Comparison of ENCODE assay signal across 1 cellular context in the genomic region with DNA sequence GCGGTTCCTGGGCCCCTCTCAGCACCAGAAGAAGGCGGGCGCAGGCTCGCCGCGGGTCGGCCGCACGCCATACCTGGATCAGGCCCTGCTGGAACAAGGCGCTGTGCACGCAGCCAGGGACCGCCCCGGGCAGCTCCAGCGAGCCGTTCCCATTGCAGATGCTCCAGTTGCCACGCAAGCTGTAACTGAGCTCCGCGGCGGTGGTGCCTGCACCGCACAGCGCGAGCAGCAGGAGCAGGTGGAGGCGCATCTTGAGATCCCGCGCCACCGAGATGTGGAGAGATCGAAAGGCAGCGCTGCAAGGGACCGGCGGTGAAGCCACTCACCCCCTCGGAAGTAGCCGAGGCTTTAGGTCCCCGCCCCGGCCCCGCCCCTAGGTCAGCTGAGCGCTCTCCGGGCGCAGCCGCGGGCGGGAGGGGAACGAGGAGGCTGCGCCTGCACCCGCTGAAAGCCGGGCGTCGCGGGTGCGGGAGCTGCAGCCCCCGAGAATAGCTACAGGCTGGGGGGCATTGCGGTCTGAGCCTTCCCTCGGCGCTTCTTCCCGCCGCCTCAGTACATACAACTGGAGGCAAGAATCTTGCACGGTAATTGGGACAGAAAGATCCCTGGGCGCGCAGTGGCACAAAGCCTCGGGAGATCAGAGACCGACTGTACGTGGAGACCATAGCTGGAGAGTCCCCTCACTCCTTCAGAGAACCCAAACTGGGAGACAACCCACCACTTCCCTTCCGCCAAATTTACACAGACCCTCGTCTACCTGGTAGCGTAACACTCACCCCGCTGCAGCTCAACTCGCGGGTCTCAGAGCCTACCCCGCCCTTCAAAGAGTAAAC.
TF ChIP-seq lines count a peak whose summit lies in the region.

A gene (minus strand): TSS at position 324 of the 833 bp plus-strand sequence. CDS start 74 bp downstream, at position 250.

TF ChIP-seq in HepG2, 621 proteins besides CTCF, POLR2A, EP300 and RAD21 (continued from another document and continues in another):
- 0 out of 2 replicates have a peak, but pooled peaks have one; percentile 58 for TF ChIP-seq AKAP8 (CRISPR knock-in tag; IDR thresholded peaks at IDR 0.05)
- no peak for TF ChIP-seq GTF2F1 (IDR thresholded peaks at IDR 0.05; ENCODE audit: low read length)
- TF ChIP-seq, protein P1, sequence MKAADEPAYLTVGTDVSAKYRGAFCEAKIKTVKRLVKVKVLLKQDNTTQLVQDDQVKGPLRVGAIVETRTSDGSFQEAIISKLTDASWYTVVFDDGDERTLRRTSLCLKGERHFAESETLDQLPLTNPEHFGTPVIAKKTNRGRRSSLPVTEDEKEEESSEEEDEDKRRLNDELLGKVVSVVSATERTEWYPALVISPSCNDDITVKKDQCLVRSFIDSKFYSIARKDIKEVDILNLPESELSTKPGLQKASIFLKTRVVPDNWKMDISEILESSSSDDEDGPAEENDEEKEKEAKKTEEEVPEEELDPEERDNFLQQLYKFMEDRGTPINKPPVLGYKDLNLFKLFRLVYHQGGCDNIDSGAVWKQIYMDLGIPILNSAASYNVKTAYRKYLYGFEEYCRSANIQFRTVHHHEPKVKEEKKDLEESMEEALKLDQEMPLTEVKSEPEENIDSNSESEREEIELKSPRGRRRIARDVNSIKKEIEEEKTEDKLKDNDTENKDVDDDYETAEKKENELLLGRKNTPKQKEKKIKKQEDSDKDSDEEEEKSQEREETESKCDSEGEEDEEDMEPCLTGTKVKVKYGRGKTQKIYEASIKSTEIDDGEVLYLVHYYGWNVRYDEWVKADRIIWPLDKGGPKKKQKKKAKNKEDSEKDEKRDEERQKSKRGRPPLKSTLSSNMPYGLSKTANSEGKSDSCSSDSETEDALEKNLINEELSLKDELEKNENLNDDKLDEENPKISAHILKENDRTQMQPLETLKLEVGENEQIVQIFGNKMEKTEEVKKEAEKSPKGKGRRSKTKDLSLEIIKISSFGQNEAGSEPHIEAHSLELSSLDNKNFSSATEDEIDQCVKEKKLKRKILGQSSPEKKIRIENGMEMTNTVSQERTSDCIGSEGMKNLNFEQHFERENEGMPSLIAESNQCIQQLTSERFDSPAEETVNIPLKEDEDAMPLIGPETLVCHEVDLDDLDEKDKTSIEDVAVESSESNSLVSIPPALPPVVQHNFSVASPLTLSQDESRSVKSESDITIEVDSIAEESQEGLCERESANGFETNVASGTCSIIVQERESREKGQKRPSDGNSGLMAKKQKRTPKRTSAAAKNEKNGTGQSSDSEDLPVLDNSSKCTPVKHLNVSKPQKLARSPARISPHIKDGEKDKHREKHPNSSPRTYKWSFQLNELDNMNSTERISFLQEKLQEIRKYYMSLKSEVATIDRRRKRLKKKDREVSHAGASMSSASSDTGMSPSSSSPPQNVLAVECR (CRISPR knock-in tag; IDR thresholded peaks at IDR 0.05; ENCODE audit: borderline replicate concordance), result peak; percentile 88; the same call in 1 of the 2 replicates
- TF ChIP-seq ZNF879 (CRISPR knock-in tag; IDR thresholded peaks at IDR 0.05), result no peak; the same call in 1 of the 2 replicates
- peak; percentile 25; the same call in 1 of the 2 replicates for TF ChIP-seq ZNF761 (CRISPR knock-in tag; conservative IDR thresholded peaks at IDR 0.05)
- 0 out of 2 replicates have a peak, but pooled peaks have one; percentile 60 for TF ChIP-seq FIP1L1 (IDR thresholded peaks at IDR 0.05; ENCODE audit: borderline replicate concordance, insufficient read depth, low read depth, low read length)
- TF ChIP-seq AHR (CRISPR knock-in tag; IDR thresholded peaks at IDR 0.05), result peak; percentile 75; the same call in 1 of the 2 replicates
- TF ChIP-seq, protein P2, sequence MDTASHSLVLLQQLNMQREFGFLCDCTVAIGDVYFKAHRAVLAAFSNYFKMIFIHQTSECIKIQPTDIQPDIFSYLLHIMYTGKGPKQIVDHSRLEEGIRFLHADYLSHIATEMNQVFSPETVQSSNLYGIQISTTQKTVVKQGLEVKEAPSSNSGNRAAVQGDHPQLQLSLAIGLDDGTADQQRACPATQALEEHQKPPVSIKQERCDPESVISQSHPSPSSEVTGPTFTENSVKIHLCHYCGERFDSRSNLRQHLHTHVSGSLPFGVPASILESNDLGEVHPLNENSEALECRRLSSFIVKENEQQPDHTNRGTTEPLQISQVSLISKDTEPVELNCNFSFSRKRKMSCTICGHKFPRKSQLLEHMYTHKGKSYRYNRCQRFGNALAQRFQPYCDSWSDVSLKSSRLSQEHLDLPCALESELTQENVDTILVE (CRISPR knock-in tag; IDR thresholded peaks at IDR 0.05), result no peak; the same call in 1 of the 2 replicates
- TF ChIP-seq, protein P3, sequence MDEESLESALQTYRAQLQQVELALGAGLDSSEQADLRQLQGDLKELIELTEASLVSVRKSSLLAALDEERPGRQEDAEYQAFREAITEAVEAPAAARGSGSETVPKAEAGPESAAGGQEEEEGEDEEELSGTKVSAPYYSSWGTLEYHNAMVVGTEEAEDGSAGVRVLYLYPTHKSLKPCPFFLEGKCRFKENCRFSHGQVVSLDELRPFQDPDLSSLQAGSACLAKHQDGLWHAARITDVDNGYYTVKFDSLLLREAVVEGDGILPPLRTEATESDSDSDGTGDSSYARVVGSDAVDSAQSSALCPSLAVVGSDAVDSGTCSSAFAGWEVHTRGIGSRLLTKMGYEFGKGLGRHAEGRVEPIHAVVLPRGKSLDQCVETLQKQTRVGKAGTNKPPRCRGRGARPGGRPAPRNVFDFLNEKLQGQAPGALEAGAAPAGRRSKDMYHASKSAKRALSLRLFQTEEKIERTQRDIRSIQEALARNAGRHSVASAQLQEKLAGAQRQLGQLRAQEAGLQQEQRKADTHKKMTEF (CRISPR knock-in tag; IDR thresholded peaks at IDR 0.05), result peak; percentile 70
- peak; percentile 45; the same call in 1 of the 2 replicates for TF ChIP-seq SPEN (CRISPR knock-in tag; IDR thresholded peaks at IDR 0.05; ENCODE audit: low read depth)
- TF ChIP-seq, protein P4, sequence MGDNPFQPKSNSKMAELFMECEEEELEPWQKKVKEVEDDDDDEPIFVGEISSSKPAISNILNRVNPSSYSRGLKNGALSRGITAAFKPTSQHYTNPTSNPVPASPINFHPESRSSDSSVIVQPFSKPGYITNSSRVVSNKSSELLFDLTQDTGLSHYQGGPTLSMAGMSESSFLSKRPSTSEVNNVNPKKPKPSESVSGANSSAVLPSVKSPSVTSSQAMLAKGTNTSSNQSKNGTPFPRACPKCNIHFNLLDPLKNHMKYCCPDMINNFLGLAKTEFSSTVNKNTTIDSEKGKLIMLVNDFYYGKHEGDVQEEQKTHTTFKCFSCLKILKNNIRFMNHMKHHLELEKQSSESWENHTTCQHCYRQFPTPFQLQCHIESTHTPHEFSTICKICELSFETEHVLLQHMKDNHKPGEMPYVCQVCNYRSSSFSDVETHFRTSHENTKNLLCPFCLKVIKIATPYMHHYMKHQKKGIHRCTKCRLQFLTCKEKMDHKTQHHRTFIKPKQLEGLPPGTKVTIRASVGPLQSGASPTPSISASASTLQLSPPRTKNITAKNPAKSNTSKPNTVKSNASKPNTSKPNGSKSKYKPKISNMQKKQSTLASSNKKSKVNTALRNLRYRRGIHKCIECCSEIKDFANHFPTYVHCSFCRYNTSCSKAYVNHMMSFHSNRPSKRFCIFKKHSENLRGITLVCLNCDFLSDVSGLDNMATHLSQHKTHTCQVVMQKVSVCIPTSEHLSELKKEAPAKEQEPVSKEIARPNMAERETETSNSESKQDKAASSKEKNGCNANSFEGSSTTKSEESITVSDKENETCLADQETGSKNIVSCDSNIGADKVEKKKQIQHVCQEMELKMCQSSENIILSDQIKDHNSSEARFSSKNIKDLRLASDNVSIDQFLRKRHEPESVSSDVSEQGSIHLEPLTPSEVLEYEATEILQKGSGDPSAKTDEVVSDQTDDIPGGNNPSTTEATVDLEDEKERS (CRISPR knock-in tag; IDR thresholded peaks at IDR 0.05), result no peak; the same call in 1 of the 2 replicates
- peak; percentile 69 for TF ChIP-seq ZNF747 (CRISPR knock-in tag; IDR thresholded peaks at IDR 0.05; ENCODE audit: borderline replicate concordance)
- TF ChIP-seq ZNF367 (CRISPR knock-in tag; IDR thresholded peaks at IDR 0.05; ENCODE audit: borderline replicate concordance), result no peak
- TF ChIP-seq SRY (CRISPR knock-in tag; IDR thresholded peaks at IDR 0.05), result no peak
- peak; percentile 71 for TF ChIP-seq REPIN1 (CRISPR knock-in tag; IDR thresholded peaks at IDR 0.05; ENCODE audit: borderline replicate concordance, low read depth)
- TF ChIP-seq, protein P5, sequence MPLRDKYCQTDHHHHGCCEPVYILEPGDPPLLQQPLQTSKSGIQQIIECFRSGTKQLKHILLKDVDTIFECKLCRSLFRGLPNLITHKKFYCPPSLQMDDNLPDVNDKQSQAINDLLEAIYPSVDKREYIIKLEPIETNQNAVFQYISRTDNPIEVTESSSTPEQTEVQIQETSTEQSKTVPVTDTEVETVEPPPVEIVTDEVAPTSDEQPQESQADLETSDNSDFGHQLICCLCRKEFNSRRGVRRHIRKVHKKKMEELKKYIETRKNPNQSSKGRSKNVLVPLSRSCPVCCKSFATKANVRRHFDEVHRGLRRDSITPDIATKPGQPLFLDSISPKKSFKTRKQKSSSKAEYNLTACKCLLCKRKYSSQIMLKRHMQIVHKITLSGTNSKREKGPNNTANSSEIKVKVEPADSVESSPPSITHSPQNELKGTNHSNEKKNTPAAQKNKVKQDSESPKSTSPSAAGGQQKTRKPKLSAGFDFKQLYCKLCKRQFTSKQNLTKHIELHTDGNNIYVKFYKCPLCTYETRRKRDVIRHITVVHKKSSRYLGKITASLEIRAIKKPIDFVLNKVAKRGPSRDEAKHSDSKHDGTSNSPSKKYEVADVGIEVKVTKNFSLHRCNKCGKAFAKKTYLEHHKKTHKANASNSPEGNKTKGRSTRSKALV (CRISPR knock-in tag; IDR thresholded peaks at IDR 0.05), result peak; percentile 87; the same call in 1 of the 2 replicates
- TF ChIP-seq RFXAP (CRISPR knock-in tag; IDR thresholded peaks at IDR 0.05; ENCODE audit: borderline replicate concordance), result peak; percentile 53; the same call in 1 of the 2 replicates
- TF ChIP-seq PHF5A (CRISPR knock-in tag; IDR thresholded peaks at IDR 0.05; ENCODE audit: low read depth, unreplicated experiment), result peak; percentile 38
- TF ChIP-seq ZNF766 (CRISPR knock-in tag; IDR thresholded peaks at IDR 0.05; ENCODE audit: borderline replicate concordance), result peak; percentile 76; the same call in 1 of the 2 replicates
- TF ChIP-seq HOXD1 (CRISPR knock-in tag; IDR thresholded peaks at IDR 0.05), result peak; percentile 14; the same call in 1 of the 2 replicates
- TF ChIP-seq, protein P6, sequence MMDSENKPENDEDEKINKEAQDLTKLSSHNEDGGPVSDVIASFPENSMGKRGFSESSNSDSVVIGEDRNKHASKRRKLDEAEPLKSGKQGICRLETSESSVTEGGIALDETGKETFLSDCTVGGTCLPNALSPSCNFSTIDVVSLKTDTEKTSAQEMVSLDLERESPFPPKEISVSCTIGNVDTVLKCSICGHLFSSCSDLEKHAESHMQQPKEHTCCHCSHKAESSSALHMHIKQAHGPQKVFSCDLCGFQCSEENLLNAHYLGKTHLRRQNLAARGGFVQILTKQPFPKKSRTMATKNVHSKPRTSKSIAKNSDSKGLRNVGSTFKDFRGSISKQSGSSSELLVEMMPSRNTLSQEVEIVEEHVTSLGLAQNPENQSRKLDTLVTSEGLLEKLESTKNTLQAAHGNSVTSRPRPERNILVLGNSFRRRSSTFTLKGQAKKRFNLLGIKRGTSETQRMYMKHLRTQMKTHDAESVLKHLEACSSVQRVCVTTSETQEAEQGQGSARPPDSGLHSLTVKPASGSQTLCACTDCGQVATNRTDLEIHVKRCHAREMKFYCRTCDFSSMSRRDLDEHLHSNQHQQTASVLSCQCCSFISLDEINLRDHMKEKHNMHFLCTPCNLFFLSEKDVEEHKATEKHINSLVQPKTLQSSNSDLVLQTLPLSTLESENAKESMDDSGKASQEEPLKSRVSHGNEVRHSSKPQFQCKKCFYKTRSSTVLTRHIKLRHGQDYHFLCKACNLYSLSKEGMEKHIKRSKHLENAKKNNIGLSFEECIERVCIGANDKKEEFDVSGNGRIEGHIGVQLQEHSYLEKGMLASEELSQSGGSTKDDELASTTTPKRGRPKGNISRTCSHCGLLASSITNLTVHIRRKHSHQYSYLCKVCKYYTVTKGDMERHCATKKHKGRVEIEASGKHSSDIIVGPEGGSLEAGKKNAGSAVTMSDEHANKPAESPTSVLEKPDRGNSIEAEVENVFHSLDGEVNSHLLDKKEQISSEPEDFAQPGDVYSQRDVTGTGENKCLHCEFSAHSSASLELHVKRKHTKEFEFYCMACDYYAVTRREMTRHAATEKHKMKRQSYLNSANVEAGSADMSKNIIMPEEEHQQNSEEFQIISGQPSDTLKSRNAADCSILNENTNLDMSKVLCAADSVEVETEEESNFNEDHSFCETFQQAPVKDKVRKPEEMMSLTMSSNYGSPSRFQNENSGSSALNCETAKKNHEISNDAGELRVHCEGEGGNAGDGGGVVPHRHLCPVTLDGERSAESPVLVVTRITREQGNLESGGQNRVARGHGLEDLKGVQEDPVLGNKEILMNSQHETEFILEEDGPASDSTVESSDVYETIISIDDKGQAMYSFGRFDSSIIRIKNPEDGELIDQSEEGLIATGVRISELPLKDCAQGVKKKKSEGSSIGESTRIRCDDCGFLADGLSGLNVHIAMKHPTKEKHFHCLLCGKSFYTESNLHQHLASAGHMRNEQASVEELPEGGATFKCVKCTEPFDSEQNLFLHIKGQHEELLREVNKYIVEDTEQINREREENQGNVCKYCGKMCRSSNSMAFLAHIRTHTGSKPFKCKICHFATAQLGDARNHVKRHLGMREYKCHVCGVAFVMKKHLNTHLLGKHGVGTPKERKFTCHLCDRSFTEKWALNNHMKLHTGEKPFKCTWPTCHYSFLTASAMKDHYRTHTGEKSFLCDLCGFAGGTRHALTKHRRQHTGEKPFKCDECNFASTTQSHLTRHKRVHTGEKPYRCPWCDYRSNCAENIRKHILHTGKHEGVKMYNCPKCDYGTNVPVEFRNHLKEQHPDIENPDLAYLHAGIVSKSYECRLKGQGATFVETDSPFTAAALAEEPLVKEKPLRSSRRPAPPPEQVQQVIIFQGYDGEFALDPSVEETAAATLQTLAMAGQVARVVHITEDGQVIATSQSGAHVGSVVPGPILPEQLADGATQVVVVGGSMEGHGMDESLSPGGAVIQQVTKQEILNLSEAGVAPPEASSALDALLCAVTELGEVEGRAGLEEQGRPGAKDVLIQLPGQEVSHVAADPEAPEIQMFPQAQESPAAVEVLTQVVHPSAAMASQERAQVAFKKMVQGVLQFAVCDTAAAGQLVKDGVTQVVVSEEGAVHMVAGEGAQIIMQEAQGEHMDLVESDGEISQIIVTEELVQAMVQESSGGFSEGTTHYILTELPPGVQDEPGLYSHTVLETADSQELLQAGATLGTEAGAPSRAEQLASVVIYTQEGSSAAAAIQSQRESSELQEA (CRISPR knock-in tag; IDR thresholded peaks at IDR 0.05; ENCODE audit: not compliant biosample characterization), result peak; percentile 50
- TF ChIP-seq ZFX (CRISPR knock-in tag; IDR thresholded peaks at IDR 0.05; ENCODE audit: low read depth), result peak; percentile 96
- no peak for TF ChIP-seq SP140L (CRISPR knock-in tag; IDR thresholded peaks at IDR 0.05; ENCODE audit: borderline replicate concordance)
